ENCODE assay signal across 21 cellular contexts in the genomic region with DNA sequence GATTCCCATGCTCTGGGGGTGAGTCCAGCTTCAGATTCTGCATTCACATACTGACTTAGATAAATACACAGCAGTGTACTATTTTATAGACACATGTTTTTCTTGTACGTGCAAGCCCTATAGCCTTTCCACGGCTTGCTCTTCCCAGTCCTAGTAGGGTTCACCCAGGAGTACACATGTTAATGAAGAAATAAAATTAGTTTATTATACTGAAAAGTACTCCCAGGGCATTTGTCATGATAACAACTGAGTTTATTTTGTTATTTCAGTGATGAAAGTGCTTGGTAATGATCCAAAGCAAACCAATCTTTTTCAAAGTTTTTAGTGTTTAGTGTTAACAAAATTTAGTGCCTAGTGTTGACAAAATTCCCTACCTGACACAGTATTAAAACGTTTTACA. TPM values are rescaled to one million over a fixed set of nuclear protein-coding genes. Genes with fewer than 3 reads are reported as not detected.
DNase-seq lines count a peak whose midpoint lies in the region; ATAC-seq and TF ChIP-seq lines count a peak whose summit lies in the region.
"Had no signal": no experiment of that assay in that cellular context is flagged by ENCODE, and none has a peak within 500 bp of the region (broad histone marks: within the 10 kb centered on the region; RNA-seq: fewer than 3 reads in every experiment).

No MANE protein-coding gene starts in this region.

- no peak for TF ChIP-seq RAD21 in HCT116 (IDR thresholded peaks at IDR 0.05; ENCODE audit: low read depth)

- H3K4me2 ChIP-seq in HCT116 (ENCODE audit: low read length), result peak overlapping the region; percentile 56

- intact Hi-C loops in HCT116 (cut with micrococcal nuclease) (no loop called here), sciatic nerve (cut with DNase I) (no loop called here), mucosa of descending colon (cut with DNase I, micrococcal nuclease) (no loop called here)

- no TSS peak for BruUV-seq in HCT116 (replicated peaks; lab: Mats Ljungman, UMichigan)

- no peak for TF ChIP-seq POLR2A in HCT116 (IDR thresholded peaks at IDR 0.05; ENCODE audit: borderline replicate concordance, extremely low read depth, insufficient read depth, insufficient read length)

- H3K36me3 ChIP-seq in HCT116 (ENCODE audit: control insufficient read depth in 1 of 2, insufficient read depth in 2 of 2, low read length in 2 of 2), result no peaks in the 10 kb centered on the region
- H3K36me3 ChIP-seq in mucosa of descending colon (ENCODE audit: low read depth), result no peaks in the 10 kb centered on the region
- H3K36me3 ChIP-seq: neutrophil, transverse colon had no signal

- no peaks in the 10 kb centered on the region for H3K79me2 ChIP-seq in HCT116 (ENCODE audit: insufficient read depth, low read length)

- H3K9ac ChIP-seq in HCT116 (ENCODE audit: low read length), result no peak overlapping the region

- no peak for DNase-seq in HCT116 (ENCODE audit: low read depth, low spot score)
- peak; percentile 52 for DNase-seq in fibroblast of mammary gland (ENCODE audit: low read depth)
- DNase-seq in sciatic nerve (ENCODE audit: low spot score), result no peak
- no peak for DNase-seq in germinal center (ENCODE audit: low spot score)
- DNase-seq in mucosa of descending colon, result no peak
- DNase-seq in activated CD4-positive, alpha-beta T cell treated with anti-CD3 and anti-CD28 coated beads, Interleukin-2, amount 50 U/mL, for 48 hours, result no peak
- DNase-seq: activated CD4-positive, alpha-beta T cell treated with anti-CD3 and anti-CD28 coated beads, Interleukin-2, amount 10 ng/mL, durations not matched to agents 24 days and 14 days; activated CD8-positive, alpha-beta memory T cell treated with anti-CD3 and anti-CD28 coated beads, Interleukin-2, amount 50 U/mL, for 4 hours; AML-193; COR-L47; effector memory CD8-positive, alpha-beta T cell; KG1; NCI-H1048; NCI-H2081; NCI-H510A; stimulated activated naive CD4-positive, alpha-beta T cell; transverse colon had no signal

- H3K4me1 ChIP-seq in HCT116 (ENCODE audit: control insufficient read depth in 1 of 2, insufficient read depth in 2 of 2, low read length in 2 of 2) (peaks cover 0 to 10% of the 10 kb centered on the region in 2 experiments; a peak in 2 of 4 replicates), mucosa of descending colon (ENCODE audit: low read depth) (no peaks in the 10 kb centered on the region)
- H3K4me1 ChIP-seq: transverse colon had no signal

- TF ChIP-seq CTCF in HCT116 (IDR thresholded peaks at IDR 0.05 in 2 of 3, conservative IDR thresholded peaks at IDR 0.05 in 1 of 3; ENCODE audit: borderline replicate concordance in 1 of 3, insufficient read depth in 1 of 3, low read depth in 2 of 3, low read length in 2 of 3) (no peak), VCaP (conservative IDR thresholded peaks at IDR 0.05) (no peak), fibroblast of mammary gland (conservative IDR thresholded peaks at IDR 0.05; ENCODE audit: control insufficient read depth, insufficient read depth, low read depth, low read length) (no peak), mucosa of descending colon (IDR thresholded peaks at IDR 0.05) (no peak)

- no peak overlapping the region for H2AFZ ChIP-seq in HCT116 (ENCODE audit: low read depth, low read length, poor library complexity, severe bottlenecking)

- H3K27me3 ChIP-seq in HCT116 (ENCODE audit: insufficient read depth, low read length), result no peaks in the 10 kb centered on the region
- H3K27me3 ChIP-seq: foreskin keratinocyte, neutrophil, transverse colon had no signal

- no peak overlapping the region for H3K27ac ChIP-seq in HCT116 (ENCODE audit: low read depth, low read length)
- H3K27ac ChIP-seq in VCaP, result peak overlapping the region; percentile 20
- H3K27ac ChIP-seq: foreskin keratinocyte, neutrophil had no signal

- POLR2A ChIA-PET in HCT116 (lab: Charles Lee), result no interaction called here

- H3K9me3 ChIP-seq in HCT116 (ENCODE audit: control insufficient read depth in 1 of 2, insufficient read depth in 1 of 2, low read depth in 1 of 2, low read length in 2 of 2), result no peaks in the 10 kb centered on the region
- H3K9me3 ChIP-seq in mucosa of descending colon, result no peaks in the 10 kb centered on the region
- H3K9me3 ChIP-seq: neutrophil, transverse colon had no signal

- CTCF ChIA-PET in HCT116 (lab: Charles Lee), result no interaction called here

- H3K9me2 ChIP-seq in HCT116 (ENCODE audit: insufficient read depth), result no peaks in the 10 kb centered on the region

- RAD21 ChIA-PET in HCT116 (lab: Charles Lee; ENCODE audit: low non-redundant PET in 1 of 2, low total read pairs in 2 of 2, uncharacterized antibody in 2 of 2, unreplicated experiment in 2 of 2), result no interaction called here

- H3K4me3 ChIP-seq in HCT116 (replicated peaks in 1 of 2; ENCODE audit: low read depth in 1 of 2, low read length in 2 of 2), result no peak overlapping the region
- no peak overlapping the region for H3K4me3 ChIP-seq in fibroblast of mammary gland (ENCODE audit: control insufficient read depth, low read depth, low read length)
- H3K4me3 ChIP-seq in mucosa of descending colon, result no peak overlapping the region
- H3K4me3 ChIP-seq: transverse colon had no signal

- ATAC-seq in HCT116, result no peak
- peak; percentile 25 for ATAC-seq in sciatic nerve
- ATAC-seq in mucosa of descending colon, result no peak
- ATAC-seq in HG03108 (IDR thresholded peaks at IDR 0.05; ENCODE audit: unreplicated experiment), result no peak
- ATAC-seq: effector memory CD8-positive, alpha-beta T cell had no signal

- no peaks in the 10 kb centered on the region for H4K20me1 ChIP-seq in HCT116 (ENCODE audit: insufficient read depth)

TF ChIP-seq in HCT116, 20 proteins besides CTCF, POLR2A, EP300 and RAD21:
- TF ChIP-seq CEBPB (IDR thresholded peaks at IDR 0.05; ENCODE audit: low read depth) (no peak), ZFX (IDR thresholded peaks at IDR 0.05) (no peak), EZH2 (IDR thresholded peaks at IDR 0.05) (no peak), SP1 (IDR thresholded peaks at IDR 0.05; ENCODE audit: low read depth) (no peak), EGR1 (IDR thresholded peaks at IDR 0.05; ENCODE audit: low read depth) (no peak), YY1 (IDR thresholded peaks at IDR 0.05; ENCODE audit: extremely low read depth, insufficient replicate concordance, low read depth, low read length) (no peak), EZH2phosphoT487 (IDR thresholded peaks at IDR 0.05; ENCODE audit: borderline replicate concordance) (no peak), SIN3A (IDR thresholded peaks at IDR 0.05; ENCODE audit: low read depth) (no peak), POLR2AphosphoS5 (IDR thresholded peaks at IDR 0.05; ENCODE audit: low read depth, low read length) (no peak), SRF (IDR thresholded peaks at IDR 0.05; ENCODE audit: low read depth) (no peak)
- TF ChIP-seq, protein P1, sequence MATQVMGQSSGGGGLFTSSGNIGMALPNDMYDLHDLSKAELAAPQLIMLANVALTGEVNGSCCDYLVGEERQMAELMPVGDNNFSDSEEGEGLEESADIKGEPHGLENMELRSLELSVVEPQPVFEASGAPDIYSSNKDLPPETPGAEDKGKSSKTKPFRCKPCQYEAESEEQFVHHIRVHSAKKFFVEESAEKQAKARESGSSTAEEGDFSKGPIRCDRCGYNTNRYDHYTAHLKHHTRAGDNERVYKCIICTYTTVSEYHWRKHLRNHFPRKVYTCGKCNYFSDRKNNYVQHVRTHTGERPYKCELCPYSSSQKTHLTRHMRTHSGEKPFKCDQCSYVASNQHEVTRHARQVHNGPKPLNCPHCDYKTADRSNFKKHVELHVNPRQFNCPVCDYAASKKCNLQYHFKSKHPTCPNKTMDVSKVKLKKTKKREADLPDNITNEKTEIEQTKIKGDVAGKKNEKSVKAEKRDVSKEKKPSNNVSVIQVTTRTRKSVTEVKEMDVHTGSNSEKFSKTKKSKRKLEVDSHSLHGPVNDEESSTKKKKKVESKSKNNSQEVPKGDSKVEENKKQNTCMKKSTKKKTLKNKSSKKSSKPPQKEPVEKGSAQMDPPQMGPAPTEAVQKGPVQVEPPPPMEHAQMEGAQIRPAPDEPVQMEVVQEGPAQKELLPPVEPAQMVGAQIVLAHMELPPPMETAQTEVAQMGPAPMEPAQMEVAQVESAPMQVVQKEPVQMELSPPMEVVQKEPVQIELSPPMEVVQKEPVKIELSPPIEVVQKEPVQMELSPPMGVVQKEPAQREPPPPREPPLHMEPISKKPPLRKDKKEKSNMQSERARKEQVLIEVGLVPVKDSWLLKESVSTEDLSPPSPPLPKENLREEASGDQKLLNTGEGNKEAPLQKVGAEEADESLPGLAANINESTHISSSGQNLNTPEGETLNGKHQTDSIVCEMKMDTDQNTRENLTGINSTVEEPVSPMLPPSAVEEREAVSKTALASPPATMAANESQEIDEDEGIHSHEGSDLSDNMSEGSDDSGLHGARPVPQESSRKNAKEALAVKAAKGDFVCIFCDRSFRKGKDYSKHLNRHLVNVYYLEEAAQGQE (IDR thresholded peaks at IDR 0.05; ENCODE audit: low read depth), result no peak
- TF ChIP-seq, protein P2, sequence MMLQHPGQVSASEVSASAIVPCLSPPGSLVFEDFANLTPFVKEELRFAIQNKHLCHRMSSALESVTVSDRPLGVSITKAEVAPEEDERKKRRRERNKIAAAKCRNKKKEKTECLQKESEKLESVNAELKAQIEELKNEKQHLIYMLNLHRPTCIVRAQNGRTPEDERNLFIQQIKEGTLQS (IDR thresholded peaks at IDR 0.05), result no peak
- TF ChIP-seq, protein P3, sequence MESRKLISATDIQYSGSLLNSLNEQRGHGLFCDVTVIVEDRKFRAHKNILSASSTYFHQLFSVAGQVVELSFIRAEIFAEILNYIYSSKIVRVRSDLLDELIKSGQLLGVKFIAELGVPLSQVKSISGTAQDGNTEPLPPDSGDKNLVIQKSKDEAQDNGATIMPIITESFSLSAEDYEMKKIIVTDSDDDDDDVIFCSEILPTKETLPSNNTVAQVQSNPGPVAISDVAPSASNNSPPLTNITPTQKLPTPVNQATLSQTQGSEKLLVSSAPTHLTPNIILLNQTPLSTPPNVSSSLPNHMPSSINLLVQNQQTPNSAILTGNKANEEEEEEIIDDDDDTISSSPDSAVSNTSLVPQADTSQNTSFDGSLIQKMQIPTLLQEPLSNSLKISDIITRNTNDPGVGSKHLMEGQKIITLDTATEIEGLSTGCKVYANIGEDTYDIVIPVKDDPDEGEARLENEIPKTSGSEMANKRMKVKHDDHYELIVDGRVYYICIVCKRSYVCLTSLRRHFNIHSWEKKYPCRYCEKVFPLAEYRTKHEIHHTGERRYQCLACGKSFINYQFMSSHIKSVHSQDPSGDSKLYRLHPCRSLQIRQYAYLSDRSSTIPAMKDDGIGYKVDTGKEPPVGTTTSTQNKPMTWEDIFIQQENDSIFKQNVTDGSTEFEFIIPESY (IDR thresholded peaks at IDR 0.05; ENCODE audit: extremely low read depth, insufficient replicate concordance, low read length), result no peak
TF ChIP-seq in HCT116: peak in this region for 0.

RNA-seq across cellular contexts. Expression of a gene that starts 21.3 kb away (rescaled TPM):
- total RNA-seq in HCT116 (2021; ENCODE audit: unreplicated experiment) (0.52 TPM), sciatic nerve (42.3 TPM), mucosa of descending colon (10 to 100 TPM in 1 of 3 donors, 1 to 10 TPM in 2; 4.2 to 19.2 (median 4.9) TPM)
- 0.31 and 0.37 TPM in 2 replicates for polyA plus RNA-seq in HCT116 (2012)
- total RNA-seq: activated CD4-positive, alpha-beta T cell treated with anti-CD3 and anti-CD28 coated beads, Interleukin-2, amount 10 ng/mL, durations not matched to agents 24 days and 14 days had no signal
